Comparison of ENCODE assay signal across 12 cellular contexts in genomic region chr17:59310263-59310920, GRCh38. TPM values are rescaled to one million over a fixed set of nuclear protein-coding genes. Genes with fewer than 3 reads are reported as not detected.
DNase-seq lines count a peak whose midpoint lies in the region; ATAC-seq, FAIRE-seq and TF ChIP-seq lines count a peak whose summit lies in the region.
"Had no signal": no experiment of that assay in that cellular context is flagged by ENCODE, and none has a peak within 500 bp of the region (broad histone marks: within the 10 kb centered on the region; RNA-seq: fewer than 3 reads in every experiment).

No MANE protein-coding gene starts in this region.

- no peaks in the 10 kb centered on the region for H3K36me3 Mint-ChIP-seq in memory B cell
- no peaks in the 10 kb centered on the region for H3K36me3 Mint-ChIP-seq in CD4-positive, alpha-beta T cell (ENCODE audit: low read depth)

- no peak overlapping the region for H3K56ac ChIP-seq in IMR-90 (ENCODE audit: extremely low read depth, insufficient read depth, low read length)

- no peak overlapping the region for H2BK15ac ChIP-seq in IMR-90 (ENCODE audit: low read depth, low read length)

- no peak overlapping the region for H3K14ac ChIP-seq in IMR-90 (replicated peaks; ENCODE audit: low read depth, low read length)

- no peak overlapping the region for H3K4me3 ChIP-seq in A549
- no peak overlapping the region for H3K4me3 ChIP-seq in IMR-90 (ENCODE audit: insufficient read depth, low read depth, low read length)
- H3K4me3 ChIP-seq: BLaER1 treated with 17β-estradiol and CSF1 and Interleukin-3, amounts not matched to agents 10 nM and 100 nM; Peyer's patch; SJSA1 had no signal

- FAIRE-seq in A549 (lab: Jason Lieb, UNC) = no peak

- no peak overlapping the region for H4K8ac ChIP-seq in IMR-90 (ENCODE audit: low read depth in 2 of 2, low read length in 2 of 2)

- H3K27me3 Mint-ChIP-seq in memory B cell = no peaks in the 10 kb centered on the region
- H3K27me3 Mint-ChIP-seq in CD4-positive, alpha-beta T cell = no peaks in the 10 kb centered on the region

- H3K4me1 Mint-ChIP-seq in memory B cell = peaks cover 5% of the 10 kb centered on the region
- H3K4me1 Mint-ChIP-seq in CD4-positive, alpha-beta T cell (ENCODE audit: low read depth) = peaks cover 6% of the 10 kb centered on the region

- H4K91ac ChIP-seq in IMR-90 (ENCODE audit: insufficient read depth, low read depth, low read length) = no peak overlapping the region

- 0 out of 6 replicates have a peak, but pooled peaks of 1 of the 2 experiments have one; percentile 11 for ATAC-seq in A549
- ATAC-seq in IMR-90 (ENCODE audit: low read depth) = no peak
- ATAC-seq in memory B cell (ENCODE audit: low read depth) = no peak
- no peak for ATAC-seq in CD4-positive, alpha-beta T cell (ENCODE audit: poor library complexity)
- no peak for ATAC-seq in HG03108 (IDR thresholded peaks at IDR 0.05; ENCODE audit: unreplicated experiment)

- H3K27ac Mint-ChIP-seq in memory B cell = peak overlapping the region; percentile 40
- H3K27ac Mint-ChIP-seq in CD4-positive, alpha-beta T cell = no peak overlapping the region
- H3K27ac Mint-ChIP-seq: HFFc6 had no signal

- H3K79me1 ChIP-seq in IMR-90 (ENCODE audit: low read depth in 1 of 2, low read length in 2 of 2) = no peaks in the 10 kb centered on the region

- no peak overlapping the region for H3K4ac ChIP-seq in IMR-90 (ENCODE audit: low read depth, low read length)

- no peak overlapping the region for H4K5ac ChIP-seq in IMR-90 (ENCODE audit: low read depth, low read length)

- H3K4me2 ChIP-seq in A549 (peak overlapping the region; percentile 40; the same call in 2 of the 3 replicates), IMR-90 (ENCODE audit: low read depth, low read length) (no peak overlapping the region)

- no peaks in the 10 kb centered on the region for H3K9me3 Mint-ChIP-seq in memory B cell
- no peaks in the 10 kb centered on the region for H3K9me3 Mint-ChIP-seq in CD4-positive, alpha-beta T cell
- H3K9me3 Mint-ChIP-seq: HFFc6 had no signal

- no peak overlapping the region for H2BK5ac ChIP-seq in IMR-90 (ENCODE audit: low read depth, low read length, poor library complexity, severe bottlenecking)

- H3K23ac ChIP-seq in IMR-90 (ENCODE audit: low read depth, low read length) = no peak overlapping the region

- TF ChIP-seq POLR2A in A549 (IDR thresholded peaks at IDR 0.05; ENCODE audit: low read length) (no peak), IMR-90 (IDR thresholded peaks at IDR 0.05; ENCODE audit: low read depth, low read length) (no peak)

- no peak overlapping the region for H2AFZ ChIP-seq in IMR-90 (replicated peaks; ENCODE audit: low read length, poor library complexity)

- no peak overlapping the region for H3K18ac ChIP-seq in IMR-90 (ENCODE audit: low read depth, low read length)

- TF ChIP-seq CTCF in A549 (IDR thresholded peaks at IDR 0.05) = no peak
- TF ChIP-seq CTCF in IMR-90 (conservative IDR thresholded peaks at IDR 0.05; ENCODE audit: low read depth, low read length) = no peak
- no peak for TF ChIP-seq CTCF in VCaP (conservative IDR thresholded peaks at IDR 0.05)
- no peak for TF ChIP-seq CTCF in CD4-positive, alpha-beta T cell (IDR thresholded peaks at IDR 0.05)

- no peak for DNase-seq in A549 (ENCODE audit: low read depth in 1 of 2, low spot score in 1 of 2)
- no peak for DNase-seq in IMR-90
- DNase-seq in memory B cell (ENCODE audit: low spot score in 2 of 2) = no peak
- DNase-seq in G401 (ENCODE audit: low spot score) = no peak
- DNase-seq in CD4-positive, alpha-beta T cell = no peak
- no peak for DNase-seq in hypothalamus (lab: John Stamatoyannopoulos, UW)

- H3K9me1 ChIP-seq in IMR-90 (ENCODE audit: insufficient read depth, low read length) = no peaks in the 10 kb centered on the region

- no peak overlapping the region for H2BK20ac ChIP-seq in IMR-90 (ENCODE audit: low read depth, low read length)

- no peak overlapping the region for H2AK5ac ChIP-seq in IMR-90 (ENCODE audit: low read depth, low read length)

- intact Hi-C loops in IMR-90 (cut with micrococcal nuclease) = loop anchor here (2.0 to 10.0 kb wide), 2 partner anchors 90 to 724 kb away; partner anchors contain the start of gene GDPD1
- intact Hi-C loops in CD4-positive, alpha-beta T cell (cut with DNase I, micrococcal nuclease) = loop anchor here in 1 of 2 experiments (5.0 kb wide), 1 partner anchor 88 kb away; the partner anchor contains the start of gene GDPD1

- in situ Hi-C loops in IMR-90 (cut with MboI; ENCODE audit: low sequenced_read_pairs) (loop anchor here (5.0 kb wide), 1 partner anchor 132 kb away; no protein-coding TSS in a partner anchor), G401 (cut with HindIII; ENCODE audit: low sequenced_read_pairs) (no loop called here)

- WGBS in A549 (ENCODE audit: missing lambda C conversion rate) = 58% methylated on average over 6 of the region's 6 CpGs
- WGBS in IMR-90 (ENCODE audit: extremely low coverage in 2 of 2, insufficient read length in 1 of 2), 2 experiments = 100% methylated on average over 1 of the region's 6 CpGs; no CpG with 5 or more reads in 1 of the 2 experiments

- BruUV-seq in IMR-90 (replicated peaks; lab: Mats Ljungman, UMichigan) = no TSS peak

- no peak overlapping the region for H2AK9ac ChIP-seq in IMR-90 (replicated peaks; ENCODE audit: low read depth, low read length, poor library complexity)

- no peaks in the 10 kb centered on the region for H3K9me3 ChIP-seq in A549
- no peaks in the 10 kb centered on the region for H3K9me3 ChIP-seq in IMR-90 (ENCODE audit: control insufficient read depth, insufficient read depth, low read length)
- no peaks in the 10 kb centered on the region for H3K9me3 ChIP-seq in CD4-positive, alpha-beta T cell (ENCODE audit: control insufficient read depth, low read length)
- H3K9me3 ChIP-seq: BLaER1 treated with 17β-estradiol and CSF1 and Interleukin-3, amounts not matched to agents 10 nM and 100 nM; Peyer's patch; SJSA1 had no signal

- CTCF ChIA-PET in A549 (lab: Yijun Ruan, JAX) = interaction anchor here (0.8 to 14.1 kb wide), 64 partner anchors 8 to 1236 kb away, joined by 3 to 385 read pairs (median 4); partner anchors contain the start of gene YPEL2
- CTCF ChIA-PET in IMR-90 (lab: Yijun Ruan, JAX) = interaction anchor here (0.6 to 1.7 kb wide), 9 partner anchors 25 to 698 kb away, joined by 3 to 15 read pairs (median 3); partner anchors contain the start of gene DHX40
- CTCF ChIA-PET in CD4-positive, alpha-beta T cell (lab: Charles Lee) = interaction anchor here (0.6 to 2.1 kb wide), 8 partner anchors 11 to 211 kb away, joined by 3 to 46 read pairs (median 4); no protein-coding TSS in a partner anchor

- dilution Hi-C loops in IMR-90 (cut with HindIII; ENCODE audit: low sequenced_read_pairs, unreplicated experiment) = no loop called here

- H3K27ac ChIP-seq in A549 (no peak overlapping the region), IMR-90 (ENCODE audit: insufficient read depth, low read length) (no peak overlapping the region), VCaP (peak overlapping the region; percentile 55)
- no peak overlapping the region for H3K27ac ChIP-seq in CD4-positive, alpha-beta T cell (ENCODE audit: low read depth, low read length)
- H3K27ac ChIP-seq: BLaER1 treated with 17β-estradiol and CSF1 and Interleukin-3, amounts not matched to agents 10 nM and 100 nM; Peyer's patch; SJSA1 had no signal

- TF ChIP-seq EP300 in A549 (IDR thresholded peaks at IDR 0.05) = no peak

- POLR2A ChIA-PET in A549 (lab: Yijun Ruan, JAX) (interaction anchor here (1.5 kb wide), 1 partner anchor 90 kb away, joined by 5 read pairs; the partner anchor contains the start of gene GDPD1), IMR-90 (lab: Charles Lee; ENCODE audit: unreplicated experiment) (no interaction called here)
- POLR2A ChIA-PET in CD4-positive, alpha-beta T cell (lab: Charles Lee) = interaction anchor here (0.8 to 2.0 kb wide), 7 partner anchors 19 to 792 kb away, joined by 3 to 12 read pairs (median 5); no protein-coding TSS in a partner anchor

- H3K4me1 ChIP-seq in A549 = no peaks in the 10 kb centered on the region
- no peaks in the 10 kb centered on the region for H3K4me1 ChIP-seq in IMR-90 (ENCODE audit: control insufficient read depth, insufficient read depth, low read length)
- H3K4me1 ChIP-seq: Peyer's patch had no signal

- H3K9ac ChIP-seq in IMR-90 (ENCODE audit: low read depth, low read length) = no peak overlapping the region
- H3K9ac ChIP-seq: BLaER1 treated with 17β-estradiol and CSF1 and Interleukin-3, amounts not matched to agents 10 nM and 100 nM had no signal

- no peaks in the 10 kb centered on the region for H4K20me1 ChIP-seq in IMR-90 (ENCODE audit: insufficient read depth, low read length)
- H4K20me1 ChIP-seq: BLaER1 treated with 17β-estradiol and CSF1 and Interleukin-3, amounts not matched to agents 10 nM and 100 nM had no signal

- H3K36me3 ChIP-seq in IMR-90 (ENCODE audit: control insufficient read depth, insufficient read depth, low read length) = no peaks in the 10 kb centered on the region
- H3K36me3 ChIP-seq: BLaER1 treated with 17β-estradiol and CSF1 and Interleukin-3, amounts not matched to agents 10 nM and 100 nM; Peyer's patch; SJSA1 had no signal

- H2BK120ac ChIP-seq in IMR-90 (ENCODE audit: low read depth, low read length) = no peak overlapping the region

- no peak overlapping the region for H3K4me3 Mint-ChIP-seq in memory B cell
- no peak overlapping the region for H3K4me3 Mint-ChIP-seq in CD4-positive, alpha-beta T cell
- H3K4me3 Mint-ChIP-seq: HFFc6 had no signal

- TF ChIP-seq RAD21 in A549 (conservative IDR thresholded peaks at IDR 0.05 in 1 of 2, IDR thresholded peaks at IDR 0.05 in 1 of 2) (no peak), IMR-90 (IDR thresholded peaks at IDR 0.05; ENCODE audit: low read length) (no peak)

- H3K27me3 ChIP-seq in IMR-90 (ENCODE audit: control insufficient read depth, insufficient read depth, low read length) = no peaks in the 10 kb centered on the region
- no peaks in the 10 kb centered on the region for H3K27me3 ChIP-seq in CD4-positive, alpha-beta T cell (ENCODE audit: control insufficient read depth, insufficient read depth, low read length)
- H3K27me3 ChIP-seq: BLaER1 treated with 17β-estradiol and CSF1 and Interleukin-3, amounts not matched to agents 10 nM and 100 nM; Peyer's patch; SJSA1 had no signal

TF ChIP-seq in A549, 52 proteins besides CTCF, POLR2A, EP300 and RAD21 (continues in another document):
- no peak for TF ChIP-seq NPAS2 (CRISPR knock-in tag; IDR thresholded peaks at IDR 0.05; ENCODE audit: borderline replicate concordance)

TF ChIP-seq in IMR-90, 13 proteins besides CTCF, POLR2A, EP300 and RAD21 (continues in another document):
- peak; percentile 92 for TF ChIP-seq MAFK (IDR thresholded peaks at IDR 0.05; ENCODE audit: low read depth, low read length)

RNA-seq across cellular contexts. Expression of gene YPEL2, which starts 21.1 kb away (rescaled TPM):
- polyA plus RNA-seq in A549 (2011; rRNA removed) = 8.2 and 9.6 TPM in 2 replicates
- 0.94 and 1.3 TPM in 2 replicates for polyA plus RNA-seq in A549 (2012; cell fraction: cytosol; rRNA removed)
- polyA plus RNA-seq in A549 (2012; cell fraction: nucleus; rRNA removed) = 1.3 and 1.4 TPM in 2 replicates
- polyA plus RNA-seq in A549 (2017; fragmentation: RNase III; extraction: RNeasy Plus Mini Kit Qiagen cat#74134 plus additional on column Dnase treatment) = 2.2 to 5.4 TPM (median 4.7 TPM) in 3 replicates
- polyA minus RNA-seq in A549 (2011; rRNA and poly(A)+ RNA removed) = 13.4 and 20.6 TPM in 2 replicates
- total RNA-seq in IMR-90 (2012; rRNA removed) = 1.9 and 3.4 TPM in 2 replicates
- 1.9 and 2.3 TPM in 2 replicates for polyA plus RNA-seq in IMR-90 (2012; rRNA removed)
- 0.58 and 0.78 TPM in 2 replicates for polyA plus RNA-seq in IMR-90 (2012; cell fraction: cytosol; rRNA removed)
- 1.6 and 7.8 TPM in 2 replicates for polyA plus RNA-seq in IMR-90 (2012; cell fraction: nucleus; rRNA removed; ENCODE audit: low replicate concordance)
- total RNA-seq in G401 (2014; rRNA removed; shearing (Covaris generic)) = 7.0 and 7.6 TPM in 2 replicates
- 10 to 100 TPM; 69.1 to 71.6 TPM for total RNA-seq in CD4-positive, alpha-beta T cell
